Comparison of ENCODE assay signal across 10 cellular contexts in genomic region chr4:153499005-153499404, GRCh38. TPM values are rescaled to one million over a fixed set of nuclear protein-coding genes. Genes with fewer than 3 reads are reported as not detected.
DNase-seq lines count a peak whose midpoint lies in the region; ATAC-seq and TF ChIP-seq lines count a peak whose summit lies in the region.
"Had no signal": no experiment of that assay in that cellular context is flagged by ENCODE, and none has a peak within 500 bp of the region (broad histone marks: within the 10 kb centered on the region; RNA-seq: fewer than 3 reads in every experiment).

No MANE protein-coding gene starts in this region.

- H3K9me3 Mint-ChIP-seq in MCF 10A (ENCODE audit: unreplicated experiment) (no peaks in the 10 kb centered on the region), naive B cell (no peaks in the 10 kb centered on the region)

- WGBS in aorta, 2 donors = 44 to 49% methylated on average over 11 of the region's 11 CpGs

- no peak for TF ChIP-seq POLR2A in breast epithelium (IDR thresholded peaks at IDR 0.05)

- no peaks in the 10 kb centered on the region for H3K27me3 Mint-ChIP-seq in MCF 10A (ENCODE audit: insufficient read depth, unreplicated experiment)
- H3K27me3 Mint-ChIP-seq in naive B cell = no peaks in the 10 kb centered on the region

- H3K9me3 ChIP-seq in breast epithelium = no peaks in the 10 kb centered on the region
- H3K9me3 ChIP-seq in aorta (ENCODE audit: control insufficient read depth, low read length) = no peaks in the 10 kb centered on the region

- no TSS peak for BruUV-seq in MCF 10A (replicated peaks; lab: Mats Ljungman, UMichigan)

- H3K36me3 ChIP-seq in breast epithelium = no peaks in the 10 kb centered on the region
- no peaks in the 10 kb centered on the region for H3K36me3 ChIP-seq in aorta (ENCODE audit: control insufficient read depth in 1 of 2, insufficient read depth in 2 of 2, low read length in 1 of 2)

- intact Hi-C loops in breast epithelium (cut with DNase I; ENCODE audit: low total_unique reads) (no loop called here), MCF 10A (cut with micrococcal nuclease) (no loop called here), aorta (cut with DNase I) (no loop called here)

- H3K36me3 Mint-ChIP-seq in MCF 10A (ENCODE audit: insufficient read depth, unreplicated experiment) (no peaks in the 10 kb centered on the region), naive B cell (peaks cover 4 to 8% of the 10 kb centered on the region in 2 donors)

- CTCF ChIA-PET in MCF 10A (lab: Yijun Ruan, JAX) = no interaction called here

- H3K4me1 Mint-ChIP-seq in MCF 10A (ENCODE audit: insufficient read depth, unreplicated experiment) (peaks cover 15% of the 10 kb centered on the region), naive B cell (peaks cover 79 to 97% (median 90%) of the 10 kb centered on the region in 3 donors)

- ATAC-seq in naive B cell (ENCODE audit: low read depth in 2 of 2) = no peak
- ATAC-seq in aorta (ENCODE audit: low FRiP score) = peak; percentile 58
- no peak for ATAC-seq in GM21526 (IDR thresholded peaks at IDR 0.05; ENCODE audit: low FRiP score, unreplicated experiment)
- ATAC-seq: Panc1 had no signal

- H3K27ac Mint-ChIP-seq in MCF 10A (ENCODE audit: low read depth, unreplicated experiment) (no peak overlapping the region), naive B cell (peak overlapping the region in 5 of 6 donors; percentile 14 to 91 (median 89))

- H3K27ac ChIP-seq in breast epithelium (peak overlapping the region; percentile 60 to 74), caudate nucleus (ENCODE audit: low read depth, low read length) (peak overlapping the region; percentile 44), aorta (ENCODE audit: low read depth in 1 of 2, low read length in 2 of 2) (peak overlapping the region; percentile 31 to 82)

- TF ChIP-seq CTCF in breast epithelium (IDR thresholded peaks at IDR 0.05) (no peak), MCF 10A (IDR thresholded peaks at IDR 0.05; ENCODE audit: unreplicated experiment) (no peak)

- no peak for DNase-seq in breast epithelium (ENCODE audit: low spot score in 2 of 2)
- no peak for DNase-seq in MCF 10A (ENCODE audit: unreplicated experiment)
- no peak for DNase-seq in caudate nucleus (lab: John Stamatoyannopoulos, UW)
- DNase-seq in naive B cell = no peak
- DNase-seq in aorta = peak in 1 of 2 donors; percentile 71
- no peak for DNase-seq in inferior parietal cortex (ENCODE audit: extremely low spot score)
- DNase-seq in NCI-H1105 treated with DMSO at 0.1 percent for 48 hours (lab: John Stamatoyannopoulos, UW) = no peak
- DNase-seq: activated CD4-positive, alpha-beta T cell treated with anti-CD3 and anti-CD28 coated beads for 1 hour had no signal

- H3K4me3 Mint-ChIP-seq in MCF 10A (ENCODE audit: unreplicated experiment) (no peak overlapping the region), naive B cell (peak overlapping the region in 7 of 8 donors; percentile 54 to 86 (median 81))

- peaks cover 4 to 6% of the 10 kb centered on the region in 2 donors for H3K4me1 ChIP-seq in breast epithelium
- H3K4me1 ChIP-seq in aorta (ENCODE audit: control insufficient read depth in 1 of 2, insufficient read depth in 2 of 2, low read length in 2 of 2) = peaks cover 0 to 6% of the 10 kb centered on the region in 2 donors

- H3K4me3 ChIP-seq in breast epithelium = no peak overlapping the region
- H3K4me3 ChIP-seq in aorta (ENCODE audit: low read length in 2 of 2) = no peak overlapping the region

- POLR2A ChIA-PET in MCF 10A (lab: Yijun Ruan, JAX) = interaction anchor here (1.8 kb wide), 1 partner anchor 31 kb away, joined by 6 read pairs; no protein-coding TSS in a partner anchor

- H3K27me3 ChIP-seq in breast epithelium (no peaks in the 10 kb centered on the region), aorta (ENCODE audit: control insufficient read depth in 1 of 2, insufficient read depth in 2 of 2, low read length in 1 of 2) (no peaks in the 10 kb centered on the region)

RNA-seq across cellular contexts. Expression of gene TMEM131L, which starts 32.8 kb away (rescaled TPM):
- total RNA-seq in breast epithelium (10 to 100 TPM; 18.7 to 22.0 (median 19.5) TPM), MCF 10A (2022) (7.8 and 10.1 TPM in 2 replicates), aorta (10 to 100 TPM; 20.1 to 22.5 TPM)
- polyA plus RNA-seq in naive B cell (ENCODE audit: low read depth in 6 of 6) (10 to 100 TPM; 52.2 to 86.7 (median 68.1) TPM), aorta (10 to 100 TPM in 1 of 2 donors, 1 to 10 TPM in 1; 2.0 to 14.8 TPM)
